Comparison of ENCODE assay signal across 8 cellular contexts in the genomic region with DNA sequence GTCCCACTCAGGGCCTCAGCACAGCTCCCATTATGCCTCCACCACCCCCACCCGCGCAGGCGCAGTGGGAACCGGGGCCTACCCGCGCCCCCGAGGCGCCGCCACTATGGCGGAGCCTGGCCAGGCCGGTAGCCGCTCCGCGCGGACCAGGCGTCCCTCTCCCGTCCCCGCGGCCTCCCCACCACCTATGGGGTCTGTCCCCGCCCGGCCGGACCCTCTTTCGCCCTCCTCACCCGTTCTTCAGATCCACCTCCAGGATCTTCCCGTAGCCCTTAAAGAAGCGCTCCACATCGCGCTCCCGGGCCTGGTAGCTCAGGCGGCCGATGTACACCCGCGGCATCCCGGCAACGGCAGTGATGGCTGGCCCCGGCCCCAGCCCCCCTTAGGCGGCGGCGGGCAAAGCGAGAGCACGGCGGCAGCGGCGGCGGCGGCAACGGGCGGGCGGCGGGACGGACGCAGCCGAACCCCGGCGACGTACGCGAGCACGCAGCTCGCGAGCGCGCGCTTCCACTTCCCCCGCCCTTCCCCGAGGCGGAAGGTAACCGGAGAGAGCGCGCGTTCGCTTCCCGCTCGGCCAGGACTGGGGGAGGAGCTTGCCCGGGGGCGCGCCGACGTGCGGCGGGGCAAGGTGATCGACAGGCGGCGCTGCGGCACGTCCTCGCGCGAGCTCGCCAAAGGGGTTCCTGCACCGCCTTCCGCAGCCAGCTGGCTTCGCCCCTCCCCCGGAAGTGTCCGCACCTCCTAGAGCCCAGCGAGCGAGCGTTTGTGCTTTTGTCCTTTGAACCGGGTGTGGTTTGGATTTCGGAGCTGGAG. TPM values are rescaled to one million over a fixed set of nuclear protein-coding genes. Genes with fewer than 3 reads are reported as not detected.
DNase-seq lines count a peak whose midpoint lies in the region; ATAC-seq, FAIRE-seq and TF ChIP-seq lines count a peak whose summit lies in the region.

A gene (minus strand): TSS at position 488 of the 813 bp plus-strand sequence. CDS start 148 bp downstream, at position 340.

- peak; percentile 75 for TF ChIP-seq POLR2A in NB4 (IDR thresholded peaks at IDR 0.05; ENCODE audit: extremely low read depth, insufficient read length)

- peak within 1 kb of the TSS; percentile 95 for H3K27ac Mint-ChIP-seq in activated naive CD4-positive, alpha-beta T cell treated with anti-CD3 and anti-CD28 coated beads, Interleukin-2, amount 10 ng/mL, durations not matched to agents 7 days and 5 days

- H3K9me3 ChIP-seq in SK-N-MC (ENCODE audit: low read depth, low read length) (no peaks in the 10 kb centered on the region), neutrophil (no peaks in the 10 kb centered on the region)

- H3K9ac ChIP-seq in SK-N-MC (ENCODE audit: insufficient read length), result peak within 1 kb of the TSS; percentile 100

- H3K27ac ChIP-seq in SK-N-MC (peak within 1 kb of the TSS; percentile 99), neutrophil (peak within 1 kb of the TSS; percentile 97), substantia nigra (ENCODE audit: low read depth, low read length, poor library complexity, severe bottlenecking) (peak within 1 kb of the TSS; percentile 98)

- H3K4me3 ChIP-seq in NB4 (ENCODE audit: low read depth, low read length), result peak within 1 kb of the TSS; percentile 84
- H3K4me3 ChIP-seq in SK-N-MC, result peak within 1 kb of the TSS; percentile 98
- peak within 1 kb of the TSS; percentile 76 to 100 for H3K4me3 ChIP-seq in neutrophil (ENCODE audit: low read depth in 1 of 2, low read length in 1 of 2)

- ATAC-seq in HG02571 (IDR thresholded peaks at IDR 0.05; ENCODE audit: unreplicated experiment), result peak; percentile 84

- H3K36me3 Mint-ChIP-seq in activated naive CD4-positive, alpha-beta T cell treated with anti-CD3 and anti-CD28 coated beads, Interleukin-2, amount 10 ng/mL, durations not matched to agents 7 days and 5 days, result peaks cover 29% of the 10 kb centered on the region

- CTCF ChIA-PET in GM10248 (lab: Yijun Ruan, JAX), result interaction anchor here (0.7 to 9.0 kb wide), 25 partner anchors 8 to 305 kb away, joined by 3 to 132 read pairs (median 5); a partner anchor contains a TSS
- CTCF ChIA-PET in activated naive CD4-positive, alpha-beta T cell treated with anti-CD3 and anti-CD28 coated beads, Interleukin-2, amount 10 ng/mL, durations not matched to agents 7 days and 5 days (lab: Charles Lee), result interaction anchor here (1.0 to 4.6 kb wide), 11 partner anchors 12 to 305 kb away, joined by 3 to 27 read pairs (median 4); no protein-coding TSS in a partner anchor

- H3K27me3 Mint-ChIP-seq in activated naive CD4-positive, alpha-beta T cell treated with anti-CD3 and anti-CD28 coated beads, Interleukin-2, amount 10 ng/mL, durations not matched to agents 7 days and 5 days, result no peaks in the 10 kb centered on the region

- DNase-seq in GM10248 (ENCODE audit: extremely low spot score) (peak; percentile 99), NB4 (ENCODE audit: low read depth) (peak; percentile 99), SK-N-MC (ENCODE audit: low read depth, low spot score) (no peak), frontal cortex (ENCODE audit: low spot score in 2 of 2) (peak; percentile 97 to 98), substantia nigra (lab: John Stamatoyannopoulos, UW) (peak; percentile 84 to 99 (median 96))
- DNase-seq in activated naive CD4-positive, alpha-beta T cell treated with anti-CD3 and anti-CD28 coated beads, Interleukin-2, amount 10 ng/mL, durations not matched to agents 7 days and 5 days, result peak; percentile 99

- no peaks in the 10 kb centered on the region for H3K27me3 ChIP-seq in neutrophil

- H3K4me1 Mint-ChIP-seq in activated naive CD4-positive, alpha-beta T cell treated with anti-CD3 and anti-CD28 coated beads, Interleukin-2, amount 10 ng/mL, durations not matched to agents 7 days and 5 days, result peaks cover 51% of the 10 kb centered on the region

- TF ChIP-seq CTCF in GM10248 (IDR thresholded peaks at IDR 0.05; ENCODE audit: control extremely low read depth, extremely low read depth, low read depth, missing control alignments), result peak; percentile 84
- TF ChIP-seq CTCF in NB4 (IDR thresholded peaks at IDR 0.05; ENCODE audit: low read depth, low read length), result peak; percentile 53
- peak; percentile 96 for TF ChIP-seq CTCF in neutrophil (IDR thresholded peaks at IDR 0.05)

- H3K36me3 ChIP-seq in SK-N-MC (ENCODE audit: insufficient read depth, low read length) (peaks cover 23% of the 10 kb centered on the region), neutrophil (no peaks in the 10 kb centered on the region)

- FAIRE-seq in frontal cortex (lab: Jason Lieb, UNC), result no peak

- peak within 1 kb of the TSS; percentile 94 for H3K4me3 Mint-ChIP-seq in activated naive CD4-positive, alpha-beta T cell treated with anti-CD3 and anti-CD28 coated beads, Interleukin-2, amount 10 ng/mL, durations not matched to agents 7 days and 5 days

- no peaks in the 10 kb centered on the region for H3K9me3 Mint-ChIP-seq in activated naive CD4-positive, alpha-beta T cell treated with anti-CD3 and anti-CD28 coated beads, Interleukin-2, amount 10 ng/mL, durations not matched to agents 7 days and 5 days

- peaks cover 50 to 54% of the 10 kb centered on the region in 2 experiments for H3K4me1 ChIP-seq in neutrophil (ENCODE audit: control insufficient read depth in 1 of 2, insufficient read depth in 1 of 2, low read depth in 1 of 2, low read length in 1 of 2)

- POLR2A ChIA-PET in GM10248 (lab: Yijun Ruan, JAX), result interaction anchor here (0.6 to 1.6 kb wide), 4 partner anchors 10 to 1818 kb away, joined by 3 to 7 read pairs (median 4); no protein-coding TSS in a partner anchor

RNA-seq across cellular contexts. Expression of the gene that starts here (rescaled TPM):
- total RNA-seq in frontal cortex, result 49.7 TPM
